Comparison of ENCODE assay signal across 12 cellular contexts in genomic region chr17:4178651-4179050, GRCh38.
"Had no signal": no experiment of that assay in that cellular context is flagged by ENCODE, and none has a peak within 500 bp of the region (broad histone marks: within the 10 kb centered on the region; RNA-seq: fewer than 3 reads in every experiment).

No MANE protein-coding gene starts in this region.

- H3K9me3 Mint-ChIP-seq: activated naive CD8-positive, alpha-beta T cell treated with anti-CD3 and anti-CD28 coated beads for 36 hours had no signal

- DNase-seq: activated CD8-positive, alpha-beta memory T cell treated with anti-CD3 and anti-CD28 coated beads, Interleukin-2, amount 50 U/mL, for 48 hours; activated naive CD8-positive, alpha-beta T cell treated with anti-CD3 and anti-CD28 coated beads for 36 hours; anterior cingulate cortex; cerebellar nuclear complex; effector memory CD4-positive, alpha-beta T cell; foreskin melanocyte; kidney glomerular epithelial cell; sigmoid colon; T-helper 9 cell had no signal

- H3K27me3 Mint-ChIP-seq: activated naive CD8-positive, alpha-beta T cell treated with anti-CD3 and anti-CD28 coated beads for 36 hours had no signal

- ATAC-seq: activated CD4-positive, CD25-positive, alpha-beta regulatory T cell treated with anti-CD3 and anti-CD28 coated beads, Interleukin-2, amount 50 U/mL, for 24 hours; pancreas had no signal

- H3K4me3 Mint-ChIP-seq: activated naive CD8-positive, alpha-beta T cell treated with anti-CD3 and anti-CD28 coated beads for 36 hours had no signal

- H3K27me3 ChIP-seq: pancreas, sigmoid colon had no signal

- H3K27ac ChIP-seq: pancreas, sigmoid colon, thoracic aorta had no signal

- H3K9me3 ChIP-seq: pancreas, sigmoid colon, thoracic aorta had no signal
